In the genomic region with DNA sequence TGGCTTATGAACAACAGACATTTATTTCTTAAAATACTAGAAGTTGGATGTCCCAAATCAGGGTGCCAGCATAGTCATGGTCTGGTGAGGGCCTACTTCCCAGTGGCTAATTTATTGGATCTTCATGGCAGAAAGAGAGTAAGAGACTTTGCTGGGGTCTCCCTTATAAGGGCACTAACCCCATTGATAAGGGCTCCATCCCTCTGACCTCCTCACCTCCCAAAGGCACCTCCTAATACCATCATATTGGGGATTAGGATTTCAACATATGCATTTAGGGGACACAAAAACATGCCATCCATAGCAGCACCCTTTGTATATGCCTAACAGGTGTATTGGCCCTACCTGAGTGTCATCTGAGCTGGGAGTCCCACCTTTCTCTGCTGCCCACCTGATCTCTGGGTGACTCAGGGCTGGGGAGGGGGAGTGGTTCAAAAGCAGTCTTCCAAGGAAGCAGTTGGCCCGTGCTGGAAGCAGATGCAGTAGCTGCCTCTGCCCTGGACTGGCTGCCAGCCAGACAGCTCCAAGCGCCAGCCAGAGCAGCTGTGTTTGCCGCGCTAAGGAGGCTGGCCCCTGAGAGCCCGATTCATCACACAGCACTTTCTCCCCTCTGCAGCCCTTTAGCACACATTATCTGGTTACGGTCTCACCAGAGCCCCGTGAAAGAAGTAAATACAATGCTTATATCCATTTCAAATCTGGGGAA, we compare ENCODE assay signal across 8 cellular contexts.
DNase-seq lines count a peak whose midpoint lies in the region; ATAC-seq and TF ChIP-seq lines count a peak whose summit lies in the region.

No MANE protein-coding gene starts in this region.

- TF ChIP-seq CTCF in adrenal gland (IDR thresholded peaks at IDR 0.05) = no peak

- DNase-seq in NCI-H128 (lab: John Stamatoyannopoulos, UW; ENCODE audit: unreplicated experiment) (peak; percentile 33), adrenal gland (peak; percentile 57 to 86 (median 79)), hepatic stellate cell (ENCODE audit: low spot score) (peak; percentile 55), superior temporal gyrus (ENCODE audit: extremely low spot score) (peak; percentile 82), HAP-1 (ENCODE audit: low spot score in 2 of 2) (no peak)
- DNase-seq in activated T-cell treated with anti-CD3 and anti-CD28 coated beads, Interleukin-2, amount 50 U/mL, for 72 hours = no peak
- DNase-seq in stimulated activated CD4-positive, alpha-beta T cell treated with anti-CD3 and anti-CD28 coated beads, Interleukin-12 subunit alpha, Interleukin-12 subunit beta, amount 100 ng/mL, for 4 hours = no peak

- H3K4me3 Mint-ChIP-seq in activated T-cell treated with anti-CD3 and anti-CD28 coated beads, Interleukin-2, amount 50 U/mL, for 72 hours = no peak overlapping the region

- peaks cover 0 to 2% of the 10 kb centered on the region in 2 donors for H3K9me3 Mint-ChIP-seq in activated T-cell treated with anti-CD3 and anti-CD28 coated beads, Interleukin-2, amount 50 U/mL, for 72 hours

- ATAC-seq in activated T-cell treated with anti-CD3 and anti-CD28 coated beads, Interleukin-2, amount 50 U/mL, for 72 hours (replicated peaks in 1 of 2) = no peak
- ATAC-seq in GM18858 (IDR thresholded peaks at IDR 0.05; ENCODE audit: unreplicated experiment) = no peak

- peaks cover 0 to 1% of the 10 kb centered on the region in 2 donors for H3K36me3 Mint-ChIP-seq in activated T-cell treated with anti-CD3 and anti-CD28 coated beads, Interleukin-2, amount 50 U/mL, for 72 hours (ENCODE audit: insufficient read depth in 2 of 2)

- no peaks in the 10 kb centered on the region for H3K4me1 ChIP-seq in adrenal gland (replicated peaks in 1 of 2)
- no peaks in the 10 kb centered on the region for H3K4me1 ChIP-seq in HAP-1

- no peaks in the 10 kb centered on the region for H3K27me3 ChIP-seq in adrenal gland
- H3K27me3 ChIP-seq in HAP-1 (ENCODE audit: low read depth) = no peaks in the 10 kb centered on the region

- WGBS in adrenal gland, 4 donors = 26 to 60% (median 45%) methylated on average over 3 to 7 of the region's 7 CpGs

- no peak overlapping the region for H3K27ac Mint-ChIP-seq in activated T-cell treated with anti-CD3 and anti-CD28 coated beads, Interleukin-2, amount 50 U/mL, for 72 hours

- H3K27ac ChIP-seq in adrenal gland = no peak overlapping the region

- no peaks in the 10 kb centered on the region for H3K36me3 ChIP-seq in adrenal gland (replicated peaks in 1 of 2)
- H3K36me3 ChIP-seq in HAP-1 (replicated peaks) = no peaks in the 10 kb centered on the region

- in situ Hi-C loops in HAP-1 (cut with MboI; ENCODE audit: low sequenced_read_pairs) = no loop called here

- no peaks in the 10 kb centered on the region for H3K27me3 Mint-ChIP-seq in activated T-cell treated with anti-CD3 and anti-CD28 coated beads, Interleukin-2, amount 50 U/mL, for 72 hours (ENCODE audit: low read depth)

- peaks cover 22% of the 10 kb centered on the region for H3K4me1 Mint-ChIP-seq in activated T-cell treated with anti-CD3 and anti-CD28 coated beads, Interleukin-2, amount 50 U/mL, for 72 hours (ENCODE audit: low read depth)

- H3K4me3 ChIP-seq in adrenal gland (no peak overlapping the region), HAP-1 (no peak overlapping the region)

- no peak for TF ChIP-seq POLR2A in adrenal gland (IDR thresholded peaks at IDR 0.05)

- H3K9me3 ChIP-seq in adrenal gland (replicated peaks in 1 of 3) (no peaks in the 10 kb centered on the region), HAP-1 (no peaks in the 10 kb centered on the region)

- intact Hi-C loops in adrenal gland (cut with DNase I) = no loop called here

Comparison
In these comparisons a context has a peak if more than half of its experiments do, and no peak if none do; other contexts are left out.
1. DNase-seq: peak in NCI-H128 (single experiment), adrenal gland (7 of 7), hepatic stellate cell (single experiment) and superior temporal gyrus (single experiment); none in activated T-cell treated with anti-CD3 and anti-CD28 coated beads, Interleukin-2, amount 50 U/mL, for 72 hours (0 of 2), stimulated activated CD4-positive, alpha-beta T cell treated with anti-CD3 and anti-CD28 coated beads, Interleukin-12 subunit alpha, Interleukin-12 subunit beta, amount 100 ng/mL, for 4 hours (single experiment) and HAP-1 (0 of 2).